In genomic region chr15:101184830-101185229, GRCh38 we compare ENCODE assay signal across 19 cellular contexts.
"Had no signal": no experiment of that assay in that cellular context is flagged by ENCODE, and none has a peak within 500 bp of the region (broad histone marks: within the 10 kb centered on the region; RNA-seq: fewer than 3 reads in every experiment).

No MANE protein-coding gene starts in this region.

- ATAC-seq: esophagus mucosa; gastroesophageal sphincter; heart left ventricle; left lobe of liver; naive thymus-derived CD4-positive, alpha-beta T cell; stimulated activated naive B cell treated with anti-CD40 and anti-IgM and Interleukin-4, amounts not matched to agents 10 μg/mL and 1 μg/mL and 100 μg/mL, for 72 hours; T-cell had no signal

- H3K4me3 Mint-ChIP-seq: activated B cell treated with CpG ODN at 0.5 μM for 24 hours; activated CD4-positive, alpha-beta T cell treated with anti-CD3 and anti-CD28 coated beads, Interleukin-2, amount 10 ng/mL, durations not matched to agents 7 days and 5 days; memory B cell; naive thymus-derived CD4-positive, alpha-beta T cell; stimulated activated naive B cell treated with anti-CD40 and anti-IgM and Interleukin-4, amounts not matched to agents 10 μg/mL and 1 μg/mL and 100 μg/mL, for 72 hours; T-cell had no signal

- H3K27ac ChIP-seq: ascending aorta, parathyroid adenoma, sigmoid colon, thoracic aorta had no signal

- DNase-seq: activated B cell treated with CpG ODN at 0.5 μM for 24 hours; activated CD4-positive, alpha-beta T cell treated with anti-CD3 and anti-CD28 coated beads, Interleukin-2, amount 10 ng/mL, durations not matched to agents 7 days and 5 days; activated naive CD4-positive, alpha-beta T cell treated with Interleukin-2 at 50 U/mL for 16 hours; effector CD4-positive, alpha-beta T cell; heart left ventricle; kidney; naive thymus-derived CD4-positive, alpha-beta T cell; sigmoid colon; spleen; stimulated activated CD4-positive, alpha-beta T cell treated with anti-CD3 and anti-CD28 coated beads, Interleukin-4, amount 100 ng/mL, for 4 hours; stimulated activated naive B cell treated with anti-CD40 and anti-IgM and Interleukin-4, amounts not matched to agents 10 μg/mL and 1 μg/mL and 100 μg/mL, for 72 hours; T-cell had no signal

- H3K9me3 Mint-ChIP-seq: activated B cell treated with CpG ODN at 0.5 μM for 24 hours; activated CD4-positive, alpha-beta T cell treated with anti-CD3 and anti-CD28 coated beads, Interleukin-2, amount 10 ng/mL, durations not matched to agents 7 days and 5 days; memory B cell; naive thymus-derived CD4-positive, alpha-beta T cell; stimulated activated naive B cell treated with anti-CD40 and anti-IgM and Interleukin-4, amounts not matched to agents 10 μg/mL and 1 μg/mL and 100 μg/mL, for 72 hours; T-cell had no signal

- H3K9ac ChIP-seq: parathyroid adenoma had no signal

- H3K27me3 Mint-ChIP-seq: activated B cell treated with CpG ODN at 0.5 μM for 24 hours; activated CD4-positive, alpha-beta T cell treated with anti-CD3 and anti-CD28 coated beads, Interleukin-2, amount 10 ng/mL, durations not matched to agents 7 days and 5 days; memory B cell; naive thymus-derived CD4-positive, alpha-beta T cell; stimulated activated naive B cell treated with anti-CD40 and anti-IgM and Interleukin-4, amounts not matched to agents 10 μg/mL and 1 μg/mL and 100 μg/mL, for 72 hours; T-cell had no signal

- H3K27ac Mint-ChIP-seq: activated B cell treated with CpG ODN at 0.5 μM for 24 hours; activated CD4-positive, alpha-beta T cell treated with anti-CD3 and anti-CD28 coated beads, Interleukin-2, amount 10 ng/mL, durations not matched to agents 7 days and 5 days; memory B cell; naive thymus-derived CD4-positive, alpha-beta T cell; T-cell had no signal

- H2AFZ ChIP-seq: parathyroid adenoma had no signal

- H3K4me1 ChIP-seq: parathyroid adenoma had no signal

- H3K27me3 ChIP-seq: ascending aorta, gastroesophageal sphincter, heart left ventricle, sigmoid colon, spleen had no signal

- H3K9me3 ChIP-seq: ascending aorta, gastroesophageal sphincter, heart left ventricle, sigmoid colon, spleen, thoracic aorta had no signal

- H3K4me3 ChIP-seq: ascending aorta, gastroesophageal sphincter, heart left ventricle, sigmoid colon, spleen, thoracic aorta had no signal

- H3K36me3 ChIP-seq: ascending aorta, gastroesophageal sphincter, sigmoid colon, thoracic aorta had no signal
